ENCODE assay signal across 18 cellular contexts in genomic region chr2:12834239-12834638, GRCh38.
DNase-seq lines count a peak whose midpoint lies in the region; ATAC-seq and TF ChIP-seq lines count a peak whose summit lies in the region.
"Had no signal": no experiment of that assay in that cellular context is flagged by ENCODE, and none has a peak within 500 bp of the region (broad histone marks: within the 10 kb centered on the region; RNA-seq: fewer than 3 reads in every experiment).

No MANE protein-coding gene starts in this region.

- no peak overlapping the region for H3K4me3 ChIP-seq in right atrium auricular region
- H3K4me3 ChIP-seq in heart right ventricle = no peak overlapping the region
- no peak overlapping the region for H3K4me3 ChIP-seq in gastrocnemius medialis
- H3K4me3 ChIP-seq: BLaER1 had no signal

- H3K36me3 ChIP-seq in right atrium auricular region = no peaks in the 10 kb centered on the region
- H3K36me3 ChIP-seq in heart right ventricle = no peaks in the 10 kb centered on the region
- H3K36me3 ChIP-seq in gastrocnemius medialis = no peaks in the 10 kb centered on the region
- H3K36me3 ChIP-seq: BLaER1 had no signal

- TF ChIP-seq CTCF in right atrium auricular region (IDR thresholded peaks at IDR 0.05) (no peak), heart right ventricle (IDR thresholded peaks at IDR 0.05) (no peak), gastrocnemius medialis (IDR thresholded peaks at IDR 0.05 in 4 of 5, conservative IDR thresholded peaks at IDR 0.05 in 1 of 5) (no peak)

- no peak for DNase-seq in Right ventricle myocardium inferior (ENCODE audit: missing footprints)
- no peak for DNase-seq in right atrium auricular region (ENCODE audit: low spot score)
- DNase-seq in heart right ventricle = peak in 1 of 2 donors; percentile 30
- peak; percentile 8 for DNase-seq in myocyte (ENCODE audit: low read depth)
- DNase-seq in gastrocnemius medialis = no peak
- DNase-seq in SKM-1 (lab: John Stamatoyannopoulos, UW; ENCODE audit: unreplicated experiment) = no peak
- DNase-seq in NCI-H226 = no peak
- no peak for DNase-seq in effector memory CD8-positive, alpha-beta T cell
- DNase-seq: 8988T; CD8-positive, alpha-beta memory T cell; COR-L47; GDM1; GOT3; H7; HFFc6; IMR-90 had no signal

- no peak overlapping the region for H3K27ac Mint-ChIP-seq in effector memory CD8-positive, alpha-beta T cell
- H3K27ac Mint-ChIP-seq: HFFc6 had no signal

- H3K27me3 Mint-ChIP-seq in effector memory CD8-positive, alpha-beta T cell = peaks cover 18 to 20% of the 10 kb centered on the region in 2 donors

- no peak for TF ChIP-seq POLR2A in gastrocnemius medialis (IDR thresholded peaks at IDR 0.05)

- H3K9me3 Mint-ChIP-seq in effector memory CD8-positive, alpha-beta T cell = no peaks in the 10 kb centered on the region
- H3K9me3 Mint-ChIP-seq: CD8-positive, alpha-beta memory T cell; HFFc6 had no signal

- intact Hi-C loops in Right ventricle myocardium inferior (cut with DNase I) = no loop called here
- intact Hi-C loops in heart right ventricle (cut with DNase I) = loop anchor here in 1 of 10 donors (10.0 kb wide), 1 partner anchor 91 kb away; no protein-coding TSS in a partner anchor
- intact Hi-C loops in gastrocnemius medialis (cut with DNase I; ENCODE audit: low total_unique reads) = no loop called here

- ATAC-seq in Right ventricle myocardium inferior (peak; percentile 74), heart right ventricle (peak; percentile 56 to 79 (median 64)), gastrocnemius medialis (peak in 1 of 2 donors; percentile 46)
- no peak for ATAC-seq in effector memory CD8-positive, alpha-beta T cell (replicated peaks)
- ATAC-seq: HCT116 had no signal

- no peaks in the 10 kb centered on the region for H3K27me3 ChIP-seq in right atrium auricular region
- H3K27me3 ChIP-seq in heart right ventricle = no peaks in the 10 kb centered on the region
- H3K27me3 ChIP-seq in gastrocnemius medialis = no peaks in the 10 kb centered on the region
- H3K27me3 ChIP-seq: BLaER1 had no signal

- H3K9me3 ChIP-seq in right atrium auricular region (no peaks in the 10 kb centered on the region), heart right ventricle (no peaks in the 10 kb centered on the region), gastrocnemius medialis (no peaks in the 10 kb centered on the region)
- H3K9me3 ChIP-seq: BLaER1 had no signal

- H3K27ac ChIP-seq in right atrium auricular region = no peak overlapping the region
- H3K27ac ChIP-seq in heart right ventricle = peak overlapping the region; percentile 11 to 69 (median 32)
- H3K27ac ChIP-seq in gastrocnemius medialis = peak overlapping the region in 3 of 4 donors; percentile 22 to 50 (median 40)
- H3K27ac ChIP-seq: BLaER1 had no signal

- H3K4me3 Mint-ChIP-seq in effector memory CD8-positive, alpha-beta T cell = no peak overlapping the region
- H3K4me3 Mint-ChIP-seq: CD8-positive, alpha-beta memory T cell; HFFc6 had no signal

- no peaks in the 10 kb centered on the region for H3K36me3 Mint-ChIP-seq in effector memory CD8-positive, alpha-beta T cell (ENCODE audit: insufficient read depth)
- H3K36me3 Mint-ChIP-seq: CD8-positive, alpha-beta memory T cell had no signal

- peaks cover 0 to 4% of the 10 kb centered on the region in 2 donors for H3K4me1 Mint-ChIP-seq in effector memory CD8-positive, alpha-beta T cell (ENCODE audit: low read depth in 2 of 2)
- H3K4me1 Mint-ChIP-seq: CD8-positive, alpha-beta memory T cell had no signal

- H3K4me1 ChIP-seq in right atrium auricular region = no peaks in the 10 kb centered on the region
- peaks cover 0 to 31% (median 21%) of the 10 kb centered on the region in 9 donors for H3K4me1 ChIP-seq in heart right ventricle
- no peaks in the 10 kb centered on the region for H3K4me1 ChIP-seq in gastrocnemius medialis
- H3K4me1 ChIP-seq: BLaER1 had no signal

- in situ Hi-C loops in gastrocnemius medialis (cut with MboI; ENCODE audit: low sequenced_read_pairs in 4 of 4) = no loop called here

- whole genome bisulfite sequencing in heart right ventricle, 2 donors = 51 to 57% methylated on average over 3 of the region's 3 CpGs

Comparison
In these comparisons a context has a peak if more than half of its experiments do, and no peak if none do; other contexts are left out.
1. H3K27ac ChIP-seq: peak in heart right ventricle (10 of 10) and gastrocnemius medialis (3 of 4); none in right atrium auricular region (0 of 2).